In the genomic region with DNA sequence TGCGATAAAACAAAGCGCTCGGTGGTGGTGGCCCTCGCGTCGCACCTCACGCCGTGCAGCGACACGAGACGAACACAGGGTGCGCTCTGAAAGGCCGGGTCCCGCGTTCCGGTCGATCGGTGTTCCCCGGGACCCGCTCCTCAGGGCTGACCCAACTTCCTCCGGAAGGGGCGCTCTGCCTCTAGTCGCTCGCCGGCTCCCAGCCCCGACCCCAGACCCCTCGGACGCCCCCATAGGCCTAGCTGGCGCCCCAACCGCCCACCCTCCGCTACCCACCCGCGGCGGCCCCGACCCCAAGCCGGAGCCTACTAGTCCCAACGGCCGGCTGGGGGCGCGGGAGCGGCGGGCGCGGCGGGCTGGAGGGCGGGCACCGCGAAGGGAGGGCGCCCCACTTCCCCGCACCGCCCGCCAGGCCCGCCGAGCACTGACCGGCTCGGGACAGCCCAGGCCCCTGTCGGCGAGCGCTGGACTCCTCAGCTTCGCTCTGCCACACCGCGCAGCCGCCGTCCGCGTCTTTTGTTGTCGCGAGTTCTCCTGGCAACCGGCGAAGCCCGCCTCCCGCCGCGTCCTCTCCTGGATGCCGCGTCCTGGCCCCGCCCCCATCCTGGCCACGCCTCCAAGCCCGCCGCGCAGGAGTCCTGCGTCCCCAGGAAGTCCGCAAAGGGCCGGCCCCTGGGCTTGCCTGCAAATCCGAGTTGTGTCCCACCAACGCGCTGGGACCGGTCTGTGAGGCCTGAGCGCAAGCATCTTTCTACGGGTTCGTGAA, we compare ENCODE assay signal across 1 cellular context.
TF ChIP-seq lines count a peak whose summit lies in the region.

A gene with protein sequence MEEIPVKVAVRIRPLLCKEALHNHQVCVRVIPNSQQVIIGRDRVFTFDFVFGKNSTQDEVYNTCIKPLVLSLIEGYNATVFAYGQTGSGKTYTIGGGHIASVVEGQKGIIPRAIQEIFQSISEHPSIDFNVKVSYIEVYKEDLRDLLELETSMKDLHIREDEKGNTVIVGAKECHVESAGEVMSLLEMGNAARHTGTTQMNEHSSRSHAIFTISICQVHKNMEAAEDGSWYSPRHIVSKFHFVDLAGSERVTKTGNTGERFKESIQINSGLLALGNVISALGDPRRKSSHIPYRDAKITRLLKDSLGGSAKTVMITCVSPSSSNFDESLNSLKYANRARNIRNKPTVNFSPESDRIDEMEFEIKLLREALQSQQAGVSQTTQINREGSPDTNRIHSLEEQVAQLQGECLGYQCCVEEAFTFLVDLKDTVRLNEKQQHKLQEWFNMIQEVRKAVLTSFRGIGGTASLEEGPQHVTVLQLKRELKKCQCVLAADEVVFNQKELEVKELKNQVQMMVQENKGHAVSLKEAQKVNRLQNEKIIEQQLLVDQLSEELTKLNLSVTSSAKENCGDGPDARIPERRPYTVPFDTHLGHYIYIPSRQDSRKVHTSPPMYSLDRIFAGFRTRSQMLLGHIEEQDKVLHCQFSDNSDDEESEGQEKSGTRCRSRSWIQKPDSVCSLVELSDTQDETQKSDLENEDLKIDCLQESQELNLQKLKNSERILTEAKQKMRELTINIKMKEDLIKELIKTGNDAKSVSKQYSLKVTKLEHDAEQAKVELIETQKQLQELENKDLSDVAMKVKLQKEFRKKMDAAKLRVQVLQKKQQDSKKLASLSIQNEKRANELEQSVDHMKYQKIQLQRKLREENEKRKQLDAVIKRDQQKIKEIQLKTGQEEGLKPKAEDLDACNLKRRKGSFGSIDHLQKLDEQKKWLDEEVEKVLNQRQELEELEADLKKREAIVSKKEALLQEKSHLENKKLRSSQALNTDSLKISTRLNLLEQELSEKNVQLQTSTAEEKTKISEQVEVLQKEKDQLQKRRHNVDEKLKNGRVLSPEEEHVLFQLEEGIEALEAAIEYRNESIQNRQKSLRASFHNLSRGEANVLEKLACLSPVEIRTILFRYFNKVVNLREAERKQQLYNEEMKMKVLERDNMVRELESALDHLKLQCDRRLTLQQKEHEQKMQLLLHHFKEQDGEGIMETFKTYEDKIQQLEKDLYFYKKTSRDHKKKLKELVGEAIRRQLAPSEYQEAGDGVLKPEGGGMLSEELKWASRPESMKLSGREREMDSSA (N-terminal part only) (minus strand): TSS at position 491 of the 766 bp plus-strand sequence. CDS start 5,841 bp downstream, outside the sequence.

TF ChIP-seq in HepG2, 621 proteins besides CTCF, POLR2A, EP300 and RAD21 (continued from another document and continues in another):
- TF ChIP-seq, protein P1, sequence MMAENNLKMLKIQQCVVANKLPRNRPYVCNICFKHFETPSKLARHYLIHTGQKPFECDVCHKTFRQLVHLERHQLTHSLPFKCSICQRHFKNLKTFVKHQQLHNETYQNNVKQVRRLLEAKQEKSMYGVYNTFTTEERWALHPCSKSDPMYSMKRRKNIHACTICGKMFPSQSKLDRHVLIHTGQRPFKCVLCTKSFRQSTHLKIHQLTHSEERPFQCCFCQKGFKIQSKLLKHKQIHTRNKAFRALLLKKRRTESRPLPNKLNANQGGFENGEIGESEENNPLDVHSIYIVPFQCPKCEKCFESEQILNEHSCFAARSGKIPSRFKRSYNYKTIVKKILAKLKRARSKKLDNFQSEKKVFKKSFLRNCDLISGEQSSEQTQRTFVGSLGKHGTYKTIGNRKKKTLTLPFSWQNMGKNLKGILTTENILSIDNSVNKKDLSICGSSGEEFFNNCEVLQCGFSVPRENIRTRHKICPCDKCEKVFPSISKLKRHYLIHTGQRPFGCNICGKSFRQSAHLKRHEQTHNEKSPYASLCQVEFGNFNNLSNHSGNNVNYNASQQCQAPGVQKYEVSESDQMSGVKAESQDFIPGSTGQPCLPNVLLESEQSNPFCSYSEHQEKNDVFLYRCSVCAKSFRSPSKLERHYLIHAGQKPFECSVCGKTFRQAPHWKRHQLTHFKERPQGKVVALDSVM (CRISPR knock-in tag; IDR thresholded peaks at IDR 0.05): no peak
- TF ChIP-seq CHD2 (IDR thresholded peaks at IDR 0.05; ENCODE audit: low read depth, low read length): no peak
- no peak for TF ChIP-seq MEIS1 (CRISPR knock-in tag; IDR thresholded peaks at IDR 0.05; ENCODE audit: borderline replicate concordance)
- TF ChIP-seq HNRNPLL (IDR thresholded peaks at IDR 0.05; ENCODE audit: low read depth, low read length, poor library complexity, severe bottlenecking): peak; percentile 72
- TF ChIP-seq ZNF713 (CRISPR knock-in tag; IDR thresholded peaks at IDR 0.05): no peak
- TF ChIP-seq TCF12 (IDR thresholded peaks at IDR 0.05): no peak
- TF ChIP-seq TCF12 (CRISPR knock-in tag; IDR thresholded peaks at IDR 0.05): no peak
- TF ChIP-seq, protein P2, sequence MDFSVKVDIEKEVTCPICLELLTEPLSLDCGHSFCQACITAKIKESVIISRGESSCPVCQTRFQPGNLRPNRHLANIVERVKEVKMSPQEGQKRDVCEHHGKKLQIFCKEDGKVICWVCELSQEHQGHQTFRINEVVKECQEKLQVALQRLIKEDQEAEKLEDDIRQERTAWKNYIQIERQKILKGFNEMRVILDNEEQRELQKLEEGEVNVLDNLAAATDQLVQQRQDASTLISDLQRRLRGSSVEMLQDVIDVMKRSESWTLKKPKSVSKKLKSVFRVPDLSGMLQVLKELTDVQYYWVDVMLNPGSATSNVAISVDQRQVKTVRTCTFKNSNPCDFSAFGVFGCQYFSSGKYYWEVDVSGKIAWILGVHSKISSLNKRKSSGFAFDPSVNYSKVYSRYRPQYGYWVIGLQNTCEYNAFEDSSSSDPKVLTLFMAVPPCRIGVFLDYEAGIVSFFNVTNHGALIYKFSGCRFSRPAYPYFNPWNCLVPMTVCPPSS (IDR thresholded peaks at IDR 0.05): no peak
- TF ChIP-seq, protein P3, sequence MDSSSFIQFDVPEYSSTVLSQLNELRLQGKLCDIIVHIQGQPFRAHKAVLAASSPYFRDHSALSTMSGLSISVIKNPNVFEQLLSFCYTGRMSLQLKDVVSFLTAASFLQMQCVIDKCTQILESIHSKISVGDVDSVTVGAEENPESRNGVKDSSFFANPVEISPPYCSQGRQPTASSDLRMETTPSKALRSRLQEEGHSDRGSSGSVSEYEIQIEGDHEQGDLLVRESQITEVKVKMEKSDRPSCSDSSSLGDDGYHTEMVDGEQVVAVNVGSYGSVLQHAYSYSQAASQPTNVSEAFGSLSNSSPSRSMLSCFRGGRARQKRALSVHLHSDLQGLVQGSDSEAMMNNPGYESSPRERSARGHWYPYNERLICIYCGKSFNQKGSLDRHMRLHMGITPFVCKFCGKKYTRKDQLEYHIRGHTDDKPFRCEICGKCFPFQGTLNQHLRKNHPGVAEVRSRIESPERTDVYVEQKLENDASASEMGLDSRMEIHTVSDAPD (CRISPR knock-in tag; IDR thresholded peaks at IDR 0.05): peak; percentile 75; the same call in 1 of the 2 replicates
- TF ChIP-seq SPEN (CRISPR knock-in tag; IDR thresholded peaks at IDR 0.05; ENCODE audit: low read depth): peak; percentile 58
- TF ChIP-seq, protein P4, sequence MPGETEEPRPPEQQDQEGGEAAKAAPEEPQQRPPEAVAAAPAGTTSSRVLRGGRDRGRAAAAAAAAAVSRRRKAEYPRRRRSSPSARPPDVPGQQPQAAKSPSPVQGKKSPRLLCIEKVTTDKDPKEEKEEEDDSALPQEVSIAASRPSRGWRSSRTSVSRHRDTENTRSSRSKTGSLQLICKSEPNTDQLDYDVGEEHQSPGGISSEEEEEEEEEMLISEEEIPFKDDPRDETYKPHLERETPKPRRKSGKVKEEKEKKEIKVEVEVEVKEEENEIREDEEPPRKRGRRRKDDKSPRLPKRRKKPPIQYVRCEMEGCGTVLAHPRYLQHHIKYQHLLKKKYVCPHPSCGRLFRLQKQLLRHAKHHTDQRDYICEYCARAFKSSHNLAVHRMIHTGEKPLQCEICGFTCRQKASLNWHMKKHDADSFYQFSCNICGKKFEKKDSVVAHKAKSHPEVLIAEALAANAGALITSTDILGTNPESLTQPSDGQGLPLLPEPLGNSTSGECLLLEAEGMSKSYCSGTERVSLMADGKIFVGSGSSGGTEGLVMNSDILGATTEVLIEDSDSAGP (CRISPR knock-in tag; IDR thresholded peaks at IDR 0.05; ENCODE audit: borderline replicate concordance): no peak; the same call in 1 of the 2 replicates
- peak; percentile 38; the same call in 1 of the 2 replicates for TF ChIP-seq ZNF431 (CRISPR knock-in tag; IDR thresholded peaks at IDR 0.05; ENCODE audit: borderline replicate concordance, low read depth)
- TF ChIP-seq NFKBIZ (CRISPR knock-in tag; IDR thresholded peaks at IDR 0.05): 0 out of 2 replicates have a peak, but pooled peaks have one; percentile 47
- TF ChIP-seq POLR2AphosphoS2 (IDR thresholded peaks at IDR 0.05; ENCODE audit: low read depth, low read length): no peak
- 0 out of 2 replicates have a peak, but pooled peaks have one; percentile 65 for TF ChIP-seq ZNF354B (CRISPR knock-in tag; IDR thresholded peaks at IDR 0.05)
- 0 out of 2 replicates have a peak, but pooled peaks have one; percentile 11 for TF ChIP-seq FOXJ3 (CRISPR knock-in tag; IDR thresholded peaks at IDR 0.05; ENCODE audit: borderline replicate concordance)
- TF ChIP-seq SRSF9 (IDR thresholded peaks at IDR 0.05; ENCODE audit: borderline replicate concordance, insufficient read depth, low read depth, low read length, poor library complexity, severe bottlenecking): no peak
- TF ChIP-seq, protein P5, sequence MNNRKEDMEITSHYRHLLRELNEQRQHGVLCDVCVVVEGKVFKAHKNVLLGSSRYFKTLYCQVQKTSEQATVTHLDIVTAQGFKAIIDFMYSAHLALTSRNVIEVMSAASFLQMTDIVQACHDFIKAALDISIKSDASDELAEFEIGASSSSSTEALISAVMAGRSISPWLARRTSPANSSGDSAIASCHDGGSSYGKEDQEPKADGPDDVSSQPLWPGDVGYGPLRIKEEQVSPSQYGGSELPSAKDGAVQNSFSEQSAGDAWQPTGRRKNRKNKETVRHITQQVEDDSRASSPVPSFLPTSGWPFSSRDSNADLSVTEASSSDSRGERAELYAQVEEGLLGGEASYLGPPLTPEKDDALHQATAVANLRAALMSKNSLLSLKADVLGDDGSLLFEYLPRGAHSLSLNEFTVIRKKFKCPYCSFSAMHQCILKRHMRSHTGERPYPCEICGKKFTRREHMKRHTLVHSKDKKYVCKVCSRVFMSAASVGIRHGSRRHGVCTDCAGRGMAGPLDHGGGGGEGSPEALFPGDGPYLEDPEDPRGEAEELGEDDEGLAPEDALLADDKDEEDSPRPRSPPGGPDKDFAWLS (CRISPR knock-in tag; IDR thresholded peaks at IDR 0.05; ENCODE audit: borderline replicate concordance): no peak
- no peak for TF ChIP-seq ZNF501 (CRISPR knock-in tag; IDR thresholded peaks at IDR 0.05)
- TF ChIP-seq, protein P6, sequence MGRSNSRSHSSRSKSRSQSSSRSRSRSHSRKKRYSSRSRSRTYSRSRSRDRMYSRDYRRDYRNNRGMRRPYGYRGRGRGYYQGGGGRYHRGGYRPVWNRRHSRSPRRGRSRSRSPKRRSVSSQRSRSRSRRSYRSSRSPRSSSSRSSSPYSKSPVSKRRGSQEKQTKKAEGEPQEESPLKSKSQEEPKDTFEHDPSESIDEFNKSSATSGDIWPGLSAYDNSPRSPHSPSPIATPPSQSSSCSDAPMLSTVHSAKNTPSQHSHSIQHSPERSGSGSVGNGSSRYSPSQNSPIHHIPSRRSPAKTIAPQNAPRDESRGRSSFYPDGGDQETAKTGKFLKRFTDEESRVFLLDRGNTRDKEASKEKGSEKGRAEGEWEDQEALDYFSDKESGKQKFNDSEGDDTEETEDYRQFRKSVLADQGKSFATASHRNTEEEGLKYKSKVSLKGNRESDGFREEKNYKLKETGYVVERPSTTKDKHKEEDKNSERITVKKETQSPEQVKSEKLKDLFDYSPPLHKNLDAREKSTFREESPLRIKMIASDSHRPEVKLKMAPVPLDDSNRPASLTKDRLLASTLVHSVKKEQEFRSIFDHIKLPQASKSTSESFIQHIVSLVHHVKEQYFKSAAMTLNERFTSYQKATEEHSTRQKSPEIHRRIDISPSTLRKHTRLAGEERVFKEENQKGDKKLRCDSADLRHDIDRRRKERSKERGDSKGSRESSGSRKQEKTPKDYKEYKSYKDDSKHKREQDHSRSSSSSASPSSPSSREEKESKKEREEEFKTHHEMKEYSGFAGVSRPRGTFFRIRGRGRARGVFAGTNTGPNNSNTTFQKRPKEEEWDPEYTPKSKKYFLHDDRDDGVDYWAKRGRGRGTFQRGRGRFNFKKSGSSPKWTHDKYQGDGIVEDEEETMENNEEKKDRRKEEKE (IDR thresholded peaks at IDR 0.05): no peak
- peak; percentile 72 for TF ChIP-seq PHF8 (CRISPR knock-in tag; IDR thresholded peaks at IDR 0.05)
- TF ChIP-seq, protein P7, sequence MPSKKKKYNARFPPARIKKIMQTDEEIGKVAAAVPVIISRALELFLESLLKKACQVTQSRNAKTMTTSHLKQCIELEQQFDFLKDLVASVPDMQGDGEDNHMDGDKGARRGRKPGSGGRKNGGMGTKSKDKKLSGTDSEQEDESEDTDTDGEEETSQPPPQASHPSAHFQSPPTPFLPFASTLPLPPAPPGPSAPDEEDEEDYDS (CRISPR knock-in tag; IDR thresholded peaks at IDR 0.05): peak; percentile 75
- TF ChIP-seq, protein P8, sequence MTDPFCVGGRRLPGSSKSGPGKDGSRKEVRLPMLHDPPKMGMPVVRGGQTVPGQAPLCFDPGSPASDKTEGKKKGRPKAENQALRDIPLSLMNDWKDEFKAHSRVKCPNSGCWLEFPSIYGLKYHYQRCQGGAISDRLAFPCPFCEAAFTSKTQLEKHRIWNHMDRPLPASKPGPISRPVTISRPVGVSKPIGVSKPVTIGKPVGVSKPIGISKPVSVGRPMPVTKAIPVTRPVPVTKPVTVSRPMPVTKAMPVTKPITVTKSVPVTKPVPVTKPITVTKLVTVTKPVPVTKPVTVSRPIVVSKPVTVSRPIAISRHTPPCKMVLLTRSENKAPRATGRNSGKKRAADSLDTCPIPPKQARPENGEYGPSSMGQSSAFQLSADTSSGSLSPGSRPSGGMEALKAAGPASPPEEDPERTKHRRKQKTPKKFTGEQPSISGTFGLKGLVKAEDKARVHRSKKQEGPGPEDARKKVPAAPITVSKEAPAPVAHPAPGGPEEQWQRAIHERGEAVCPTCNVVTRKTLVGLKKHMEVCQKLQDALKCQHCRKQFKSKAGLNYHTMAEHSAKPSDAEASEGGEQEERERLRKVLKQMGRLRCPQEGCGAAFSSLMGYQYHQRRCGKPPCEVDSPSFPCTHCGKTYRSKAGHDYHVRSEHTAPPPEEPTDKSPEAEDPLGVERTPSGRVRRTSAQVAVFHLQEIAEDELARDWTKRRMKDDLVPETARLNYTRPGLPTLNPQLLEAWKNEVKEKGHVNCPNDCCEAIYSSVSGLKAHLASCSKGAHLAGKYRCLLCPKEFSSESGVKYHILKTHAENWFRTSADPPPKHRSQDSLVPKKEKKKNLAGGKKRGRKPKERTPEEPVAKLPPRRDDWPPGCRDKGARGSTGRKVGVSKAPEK (CRISPR knock-in tag; IDR thresholded peaks at IDR 0.05; ENCODE audit: borderline replicate concordance): no peak
- TF ChIP-seq ZNF367 (CRISPR knock-in tag; IDR thresholded peaks at IDR 0.05; ENCODE audit: borderline replicate concordance): peak; percentile 87; the same call in 1 of the 2 replicates
- no peak for TF ChIP-seq NR2F6 (IDR thresholded peaks at IDR 0.05)
- peak; percentile 23; the same call in 1 of the 2 replicates for TF ChIP-seq NR2F6 (CRISPR knock-in tag; IDR thresholded peaks at IDR 0.05)
- peak; percentile 16; the same call in 1 of the 2 replicates for TF ChIP-seq GATAD2A (CRISPR knock-in tag; IDR thresholded peaks at IDR 0.05)
- no peak for TF ChIP-seq FOXO1 (CRISPR knock-in tag; IDR thresholded peaks at IDR 0.05)
- TF ChIP-seq ZNF780A (CRISPR knock-in tag; IDR thresholded peaks at IDR 0.05): no peak
- TF ChIP-seq, protein P9, sequence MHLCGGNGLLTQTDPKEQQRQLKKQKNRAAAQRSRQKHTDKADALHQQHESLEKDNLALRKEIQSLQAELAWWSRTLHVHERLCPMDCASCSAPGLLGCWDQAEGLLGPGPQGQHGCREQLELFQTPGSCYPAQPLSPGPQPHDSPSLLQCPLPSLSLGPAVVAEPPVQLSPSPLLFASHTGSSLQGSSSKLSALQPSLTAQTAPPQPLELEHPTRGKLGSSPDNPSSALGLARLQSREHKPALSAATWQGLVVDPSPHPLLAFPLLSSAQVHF (CRISPR knock-in tag; IDR thresholded peaks at IDR 0.05): no peak
- 0 out of 2 replicates have a peak, but pooled peaks have one; percentile 34 for TF ChIP-seq GFI1 (CRISPR knock-in tag; IDR thresholded peaks at IDR 0.05; ENCODE audit: borderline replicate concordance)
- no peak; the same call in 1 of the 2 replicates for TF ChIP-seq HIVEP1 (CRISPR knock-in tag; IDR thresholded peaks at IDR 0.05)
- 0 out of 2 replicates have a peak, but pooled peaks have one; percentile 41 for TF ChIP-seq KLF15 (CRISPR knock-in tag; IDR thresholded peaks at IDR 0.05; ENCODE audit: borderline replicate concordance)
